Comparison of ENCODE assay signal across 8 cellular contexts in genomic region chr3:197791120-197792018, GRCh38. TPM values are rescaled to one million over a fixed set of nuclear protein-coding genes. Genes with fewer than 3 reads are reported as not detected.
DNase-seq lines count a peak whose midpoint lies in the region; ATAC-seq and TF ChIP-seq lines count a peak whose summit lies in the region.

TSS of gene LRCH3 (plus strand) at chr3:197791254. CDS start at chr3:197791279, 25 bp downstream.

- DNase-seq in Calu3 = peak; percentile 83
- peak; percentile 77 for DNase-seq in activated T-cell treated with anti-CD3 and anti-CD28 coated beads for 4 hours
- no peak for DNase-seq in epithelial cell of prostate (ENCODE audit: low read depth, low spot score)
- DNase-seq in stimulated activated CD8-positive, alpha-beta memory T cell treated with anti-CD3 and anti-CD28 coated beads, Interleukin-2, amount 100 ng/mL, for 48 hours (ENCODE audit: low read depth in 2 of 2) = peak; percentile 84 to 88

- H3K4me1 ChIP-seq in HUES48 (ENCODE audit: control insufficient read depth, insufficient read depth, low read length) = no peaks in the 10 kb centered on the region
- peaks cover 52% of the 10 kb centered on the region for H3K4me1 ChIP-seq in OCI-LY1 (ENCODE audit: insufficient read depth, low read length, severe bottlenecking)
- H3K4me1 ChIP-seq in mononuclear cell (ENCODE audit: insufficient read depth, low read length) = peaks cover 32% of the 10 kb centered on the region

- no peaks in the 10 kb centered on the region for H3K9me3 ChIP-seq in HUES48 (ENCODE audit: control insufficient read depth, insufficient read depth, low read length)
- H3K9me3 ChIP-seq in OCI-LY1 (ENCODE audit: low read length) = no peaks in the 10 kb centered on the region
- no peaks in the 10 kb centered on the region for H3K9me3 ChIP-seq in mononuclear cell (ENCODE audit: low read depth, low read length)

- CTCF ChIA-PET in Calu3 (lab: Charles Lee) = interaction anchor here (0.7 to 1.1 kb wide), 2 partner anchors 10 to 210 kb away, joined by 3 to 4 read pairs; no protein-coding TSS in a partner anchor

- peaks cover 10% of the 10 kb centered on the region for H3K4me1 Mint-ChIP-seq in Calu3 (ENCODE audit: low read depth, unreplicated experiment)

- intact Hi-C loops in Calu3 (cut with micrococcal nuclease; ENCODE audit: unreplicated experiment) = loop anchor here (5.0 kb wide), 1 partner anchor 79 kb away; no protein-coding TSS in a partner anchor

- H3K36me3 ChIP-seq in HUES48 (ENCODE audit: control insufficient read depth, insufficient read depth, low read length) (no peaks in the 10 kb centered on the region), OCI-LY1 (ENCODE audit: insufficient read depth, low read length) (no peaks in the 10 kb centered on the region)

- H3K9me2 ChIP-seq in OCI-LY1 (ENCODE audit: low read depth, low read length) = no peaks in the 10 kb centered on the region

- no peak within 1 kb of the TSS; the same call in 1 of the 2 replicates for H2AFZ ChIP-seq in OCI-LY1 (ENCODE audit: low read length)

- peak within 1 kb of the TSS; percentile 98 for H3K9ac ChIP-seq in HUES48 (ENCODE audit: low read depth, low read length)
- H3K9ac ChIP-seq in OCI-LY1 (ENCODE audit: low read length) = peak within 1 kb of the TSS; percentile 83

- no peaks in the 10 kb centered on the region for H3K9me3 Mint-ChIP-seq in Calu3 (ENCODE audit: low read depth, unreplicated experiment)

- H3K4me3 Mint-ChIP-seq in Calu3 (ENCODE audit: low read depth, unreplicated experiment) = peak within 1 kb of the TSS; percentile 83

- 0 out of 2 replicates have a peak, but pooled peaks cover 8% of the 10 kb centered on the region for H3F3A ChIP-seq in OCI-LY1 (ENCODE audit: insufficient read depth, low read length)

- H3K27ac Mint-ChIP-seq in Calu3 (ENCODE audit: unreplicated experiment) = peak within 1 kb of the TSS; percentile 55

- H3K4me2 ChIP-seq in OCI-LY1 (ENCODE audit: low read length) = peak within 1 kb of the TSS; percentile 69

- no peaks in the 10 kb centered on the region for H3K27me3 Mint-ChIP-seq in Calu3 (ENCODE audit: unreplicated experiment)

- H3K79me2 ChIP-seq in OCI-LY1 (ENCODE audit: insufficient read depth, low read length) = peaks cover 45% of the 10 kb centered on the region

- H3K27ac ChIP-seq in HUES48 (ENCODE audit: low read depth, low read length) (peak within 1 kb of the TSS; percentile 98), OCI-LY1 (ENCODE audit: low read depth, low read length, poor library complexity, severe bottlenecking) (peak within 1 kb of the TSS; percentile 90), epithelial cell of prostate (peak within 1 kb of the TSS; percentile 86)

- H3K4me3 ChIP-seq in HUES48 (ENCODE audit: low read depth, low read length) = peak within 1 kb of the TSS; percentile 90
- H3K4me3 ChIP-seq in OCI-LY1 (ENCODE audit: low read depth, low read length, poor library complexity, severe bottlenecking) = peak within 1 kb of the TSS; percentile 79
- peak within 1 kb of the TSS; percentile 74 for H3K4me3 ChIP-seq in mononuclear cell (ENCODE audit: low read length)

- BruUV-seq in Calu3 (replicated peaks; lab: Mats Ljungman, UMichigan) = no TSS peak

- TF ChIP-seq CTCF in Calu3 (IDR thresholded peaks at IDR 0.05; ENCODE audit: unreplicated experiment) (no peak), OCI-LY1 (IDR thresholded peaks at IDR 0.05; ENCODE audit: low read length) (no peak)

- peaks cover 22% of the 10 kb centered on the region for H3K36me3 Mint-ChIP-seq in Calu3 (ENCODE audit: insufficient read depth, unreplicated experiment)

- H4K20me1 ChIP-seq in OCI-LY1 (ENCODE audit: insufficient read depth, low read length) = no peaks in the 10 kb centered on the region

- peak; percentile 75 for ATAC-seq in GM21381 (IDR thresholded peaks at IDR 0.05; ENCODE audit: unreplicated experiment)

- no peaks in the 10 kb centered on the region for H3K27me3 ChIP-seq in HUES48 (ENCODE audit: control insufficient read depth, insufficient read depth, low read length)
- no peaks in the 10 kb centered on the region for H3K27me3 ChIP-seq in OCI-LY1 (ENCODE audit: insufficient read depth, low read length)
- no peaks in the 10 kb centered on the region for H3K27me3 ChIP-seq in mononuclear cell (ENCODE audit: insufficient read depth, low read length)

RNA-seq across cellular contexts. Expression of gene LRCH3, which starts in this region (rescaled TPM):
- total RNA-seq in Calu3 (2022) (39.4 and 44.6 TPM in 2 replicates), mononuclear cell (51.3 TPM)
